Comparison of ENCODE assay signal across 10 cellular contexts in genomic region chr17:19270347-19270950, GRCh38. TPM values are rescaled to one million over a fixed set of nuclear protein-coding genes. Genes with fewer than 3 reads are reported as not detected.
A peak's percentile ranks its signal among the peaks of the same experiment; 100 is the strongest.
DNase-seq lines count a peak whose midpoint lies in the region; TF ChIP-seq lines count a peak whose summit lies in the region.
"Had no signal": no experiment of that assay in that cellular context is flagged by ENCODE, and none has a peak within 500 bp of the region (broad histone marks: within the 10 kb centered on the region; RNA-seq: fewer than 3 reads in every experiment).

No MANE protein-coding gene starts in this region.

- no peaks in the 10 kb centered on the region for H3K27me3 ChIP-seq in ascending aorta
- no peaks in the 10 kb centered on the region for H3K27me3 ChIP-seq in layer of hippocampus (ENCODE audit: control insufficient read depth, insufficient read depth, low read length)

- peak; percentile 5 for TF ChIP-seq CTCF in HFF-Myc (IDR thresholded peaks at IDR 0.05; ENCODE audit: low read depth, low read length, missing control alignments)
- TF ChIP-seq CTCF in ascending aorta (IDR thresholded peaks at IDR 0.05): no peak

- intact Hi-C loops in ascending aorta (cut with DNase I): no loop called here

- H3K36me3 ChIP-seq in ascending aorta: peaks cover 0 to 3% of the 10 kb centered on the region in 2 donors

- peak overlapping the region; percentile 39 to 70 for H3K27ac ChIP-seq in ascending aorta
- peak overlapping the region; percentile 69 for H3K27ac ChIP-seq in layer of hippocampus (ENCODE audit: low read depth, low read length)
- peak overlapping the region; percentile 91 for H3K27ac ChIP-seq in substantia nigra (ENCODE audit: low read depth, low read length, poor library complexity, severe bottlenecking)

- H3K4me1 ChIP-seq in ascending aorta: peaks cover 14 to 49% of the 10 kb centered on the region in 2 donors

- H3K9me3 ChIP-seq in ascending aorta: no peaks in the 10 kb centered on the region

- DNase-seq in HFF-Myc (ENCODE audit: extremely low read depth, low read depth): no peak
- DNase-seq in ascending aorta (ENCODE audit: low spot score in 2 of 2): no peak
- no peak for DNase-seq in substantia nigra (lab: John Stamatoyannopoulos, UW)
- no peak for DNase-seq in DMS114 treated with DMSO at 0.1 percent for 48 hours (lab: John Stamatoyannopoulos, UW; ENCODE audit: unreplicated experiment)
- no peak for DNase-seq in NCI-H2081 treated with DMSO at 0.1 percent for 48 hours (lab: John Stamatoyannopoulos, UW)
- DNase-seq in iPS-NIHi7 (ENCODE audit: extremely low spot score): no peak
- DNase-seq: activated CD4-positive, CD25-positive, alpha-beta regulatory T cell treated with anti-CD3 and anti-CD28 coated beads, Interleukin-2, amount 50 U/mL, for 72 hours; activated T-cell treated with anti-CD3 and anti-CD28 coated beads, Interleukin-2, amount 50 U/mL, for 48 hours; NCI-H2227 treated with DMSO at 0.1 percent for 48 hours had no signal

- H3K4me3 ChIP-seq in HFF-Myc (replicated peaks; ENCODE audit: low read depth, low read length): no peak overlapping the region
- H3K4me3 ChIP-seq in ascending aorta: no peak overlapping the region

RNA-seq across cellular contexts. Expression of gene EPN2, which starts 33.3 kb away (rescaled TPM):
- 51.0 TPM for total RNA-seq in ascending aorta
